Comparison of ENCODE assay signal across 22 cellular contexts in genomic region chr19:2799273-2800020, GRCh38.
"Had no signal": no experiment of that assay in that cellular context is flagged by ENCODE, and none has a peak within 500 bp of the region (broad histone marks: within the 10 kb centered on the region; RNA-seq: fewer than 3 reads in every experiment).

No MANE protein-coding gene starts in this region.

- ATAC-seq: lower lobe of right lung; mucosa of descending colon; natural killer cell treated with Interleukin-12 subunit alpha and Interleukin-12 subunit beta and Interleukin-15 and Interleukin-18, amount 100 ng/mL, for 72 hours; stimulated activated memory B cell treated with anti-CD40 and anti-IgM and Interleukin-4, amounts not matched to agents 10 μg/mL and 1 μg/mL and 100 μg/mL, for 72 hours; upper lobe of right lung had no signal

- H3K4me3 ChIP-seq: colonic mucosa, esophagus squamous epithelium, hepatocyte, lower lobe of right lung, mucosa of descending colon, smooth muscle cell, stomach, thyroid gland, upper lobe of right lung had no signal

- H3K36me3 ChIP-seq: colonic mucosa had no signal

- H3K27ac ChIP-seq: colonic mucosa, epithelial cell of prostate, esophagus squamous epithelium, hepatocyte, lower lobe of right lung, thyroid gland, upper lobe of right lung had no signal

- H3K9me3 ChIP-seq: colonic mucosa, esophagus squamous epithelium, lower lobe of right lung, mucosa of descending colon, stomach, thyroid gland, upper lobe of right lung had no signal

- H3K4me1 ChIP-seq: colonic mucosa, lower lobe of right lung, upper lobe of right lung had no signal

- DNase-seq: activated CD4-positive, alpha-beta T cell treated with anti-CD3 and anti-CD28 coated beads for 4 hours; activated CD4-positive, alpha-beta T cell treated with anti-CD3 and anti-CD28 coated beads, Interleukin-2, amount 50 U/mL, for 4 hours; activated effector memory CD4-positive, alpha-beta T cell treated with Interleukin-2 at 50 U/mL for 16 hours; activated naive CD4-positive, alpha-beta T cell treated with Interleukin-2 at 50 U/mL for 16 hours; cerebellar nuclear complex; colonic mucosa; effector CD8-positive, alpha-beta T cell; esophagus squamous epithelium; foreskin melanocyte; lower lobe of right lung; mucosa of descending colon; stimulated activated CD4-positive, alpha-beta T cell treated with anti-CD3 and anti-CD28 coated beads, Interleukin-1b, Interleukin-23, amount 100 ng/mL, for 48 hours; stimulated activated CD4-positive, alpha-beta T cell treated with anti-CD3 and anti-CD28 coated beads, Interleukin-4, amount 100 ng/mL, for 4 hours; stimulated activated CD8-positive, alpha-beta memory T cell treated with anti-CD3 and anti-CD28 coated beads, Interleukin-4, amount 100 ng/mL, for 48 hours; stomach; thyroid gland; upper lobe of right lung had no signal

- H3K27me3 ChIP-seq: colonic mucosa, esophagus squamous epithelium, hepatocyte, stomach, thyroid gland, upper lobe of right lung had no signal
